ENCODE assay signal across 9 cellular contexts in genomic region chr12:52191841-52192791, GRCh38. TPM values are rescaled to one million over a fixed set of nuclear protein-coding genes. Genes with fewer than 3 reads are reported as not detected.
A peak's percentile ranks its signal among the peaks of the same experiment; 100 is the strongest.
DNase-seq lines count a peak whose midpoint lies in the region; ATAC-seq, FAIRE-seq and TF ChIP-seq lines count a peak whose summit lies in the region.
"Had no signal": no experiment of that assay in that cellular context is flagged by ENCODE, and none has a peak within 500 bp of the region (broad histone marks: within the 10 kb centered on the region; RNA-seq: fewer than 3 reads in every experiment).

TSS of gene KRT80 (minus strand) at chr12:52192014. CDS start at chr12:52191902, 112 bp downstream.

- BruUV-seq in IMR-90 (replicated peaks; lab: Mats Ljungman, UMichigan), result no TSS peak

- H3K9me3 ChIP-seq in IMR-90 (ENCODE audit: control insufficient read depth, insufficient read depth, low read length) (no peaks in the 10 kb centered on the region), RWPE2 (ENCODE audit: severe bottlenecking) (no peaks in the 10 kb centered on the region), mucosa of stomach (ENCODE audit: control insufficient read depth, low read length) (no peaks in the 10 kb centered on the region), aorta (ENCODE audit: control insufficient read depth, low read length) (no peaks in the 10 kb centered on the region)

- peak within 1 kb of the TSS; percentile 100 for H2AK5ac ChIP-seq in IMR-90 (ENCODE audit: low read depth, low read length)

- peak within 1 kb of the TSS; percentile 87 for H3K18ac ChIP-seq in IMR-90 (ENCODE audit: low read depth, low read length)

- H2BK20ac ChIP-seq in IMR-90 (ENCODE audit: low read depth, low read length), result peak within 1 kb of the TSS; percentile 100

- H2BK120ac ChIP-seq in IMR-90 (ENCODE audit: low read depth, low read length), result peak within 1 kb of the TSS; percentile 100

- no peak for TF ChIP-seq POLR2A in IMR-90 (IDR thresholded peaks at IDR 0.05; ENCODE audit: low read depth, low read length)

- peak within 1 kb of the TSS; percentile 99 for H2BK5ac ChIP-seq in IMR-90 (ENCODE audit: low read depth, low read length, poor library complexity, severe bottlenecking)

- H4K5ac ChIP-seq in IMR-90 (ENCODE audit: low read depth, low read length), result peak within 1 kb of the TSS; percentile 93

- peak within 1 kb of the TSS; percentile 95 for H3K14ac ChIP-seq in IMR-90 (replicated peaks; ENCODE audit: low read depth, low read length)

- peak within 1 kb of the TSS; percentile 91 to 97 for H4K8ac ChIP-seq in IMR-90 (ENCODE audit: low read depth in 2 of 2, low read length in 2 of 2)

- H3K79me1 ChIP-seq in IMR-90 (ENCODE audit: low read depth in 1 of 2, low read length in 2 of 2), result peaks cover 0 to 41% of the 10 kb centered on the region in 2 experiments; a peak in 2 of 4 replicates

- ATAC-seq in IMR-90 (ENCODE audit: low read depth) (peak; percentile 85), RWPE2 (ENCODE audit: low read depth) (peak; percentile 90), aorta (ENCODE audit: low FRiP score) (peak; percentile 85), GM19397 (IDR thresholded peaks at IDR 0.05; ENCODE audit: unreplicated experiment) (no peak)
- ATAC-seq: GM12878 had no signal

- H3K27me3 ChIP-seq in IMR-90 (ENCODE audit: control insufficient read depth, insufficient read depth, low read length) (no peaks in the 10 kb centered on the region), RWPE2 (ENCODE audit: insufficient read depth, poor library complexity, severe bottlenecking) (no peaks in the 10 kb centered on the region), mucosa of stomach (ENCODE audit: control insufficient read depth, insufficient read depth, low read length) (no peaks in the 10 kb centered on the region), aorta (ENCODE audit: control insufficient read depth in 1 of 2, insufficient read depth in 2 of 2, low read length in 1 of 2) (no peaks in the 10 kb centered on the region)

- CTCF ChIA-PET in IMR-90 (lab: Yijun Ruan, JAX), result interaction anchor here (0.6 to 1.5 kb wide), 3 partner anchors 22 to 167 kb away, joined by 3 read pairs; no protein-coding TSS in a partner anchor

- DNase-seq in AG09319 (ENCODE audit: extremely low read depth, low read depth), result peak; percentile 97
- peak; percentile 99 for DNase-seq in IMR-90
- DNase-seq in RWPE2 (ENCODE audit: low spot score), result peak; percentile 96
- peak; percentile 94 for DNase-seq in epithelial cell of prostate (ENCODE audit: low read depth, low spot score)
- peak; percentile 96 to 98 for DNase-seq in aorta
- no peak for DNase-seq in GM19239 (ENCODE audit: insufficient read length, low spot score)

- peak within 1 kb of the TSS; percentile 97 for H2AK9ac ChIP-seq in IMR-90 (replicated peaks; ENCODE audit: low read depth, low read length, poor library complexity)

- H3K36me3 ChIP-seq in IMR-90 (ENCODE audit: control insufficient read depth, insufficient read depth, low read length), result no peaks in the 10 kb centered on the region
- peaks cover 4% of the 10 kb centered on the region; the same call in 1 of the 2 replicates for H3K36me3 ChIP-seq in RWPE2 (ENCODE audit: low read depth)
- H3K36me3 ChIP-seq in mucosa of stomach (ENCODE audit: control insufficient read depth, insufficient read depth, low read length), result no peaks in the 10 kb centered on the region
- no peaks in the 10 kb centered on the region for H3K36me3 ChIP-seq in aorta (ENCODE audit: control insufficient read depth in 1 of 2, insufficient read depth in 2 of 2, low read length in 1 of 2)

- TF ChIP-seq CTCF in AG09319 (IDR thresholded peaks at IDR 0.05; ENCODE audit: low read depth, low read length) (no peak), IMR-90 (conservative IDR thresholded peaks at IDR 0.05; ENCODE audit: low read depth, low read length) (no peak), RWPE2 (IDR thresholded peaks at IDR 0.05; ENCODE audit: poor library complexity, severe bottlenecking) (no peak)

- peak within 1 kb of the TSS; percentile 96 for H3K23ac ChIP-seq in IMR-90 (ENCODE audit: low read depth, low read length)

- dilution Hi-C loops in IMR-90 (cut with HindIII; ENCODE audit: low sequenced_read_pairs, unreplicated experiment), result no loop called here

- H3K4me1 ChIP-seq in IMR-90 (ENCODE audit: control insufficient read depth, insufficient read depth, low read length) (peaks cover 60% of the 10 kb centered on the region), RWPE2 (ENCODE audit: insufficient read depth, poor library complexity, severe bottlenecking) (peaks cover 42% of the 10 kb centered on the region), mucosa of stomach (ENCODE audit: control insufficient read depth, insufficient read depth, low read length) (peaks cover 45% of the 10 kb centered on the region), aorta (ENCODE audit: control insufficient read depth in 1 of 2, insufficient read depth in 2 of 2, low read length in 2 of 2) (peaks cover 0 to 4% of the 10 kb centered on the region in 2 donors)

- H3K27ac ChIP-seq in IMR-90 (ENCODE audit: insufficient read depth, low read length) (peak within 1 kb of the TSS; percentile 90), RWPE2 (ENCODE audit: poor library complexity, severe bottlenecking) (peak within 1 kb of the TSS; percentile 92), epithelial cell of prostate (peak within 1 kb of the TSS; percentile 84), aorta (ENCODE audit: low read depth in 1 of 2, low read length in 2 of 2) (peak within 1 kb of the TSS in 1 of 2 donors; percentile 34)

- H2BK15ac ChIP-seq in IMR-90 (ENCODE audit: low read depth, low read length), result peak within 1 kb of the TSS; percentile 93

- H3K4me3 ChIP-seq in IMR-90 (ENCODE audit: insufficient read depth, low read depth, low read length) (no peak within 1 kb of the TSS), RWPE2 (ENCODE audit: severe bottlenecking) (peak within 1 kb of the TSS; percentile 36), mucosa of stomach (ENCODE audit: low read length) (no peak within 1 kb of the TSS), aorta (ENCODE audit: low read length in 2 of 2) (no peak within 1 kb of the TSS)
- H3K4me3 ChIP-seq: GM12878 had no signal

- H3K9ac ChIP-seq in IMR-90 (ENCODE audit: low read depth, low read length), result peak within 1 kb of the TSS; percentile 18; the same call in 1 of the 2 replicates
- H3K9ac ChIP-seq in mucosa of stomach (ENCODE audit: low read length), result peak within 1 kb of the TSS; percentile 42

- H3K9me1 ChIP-seq in IMR-90 (ENCODE audit: insufficient read depth, low read length), result peaks cover 60% of the 10 kb centered on the region

- H3K4me2 ChIP-seq in IMR-90 (ENCODE audit: low read depth, low read length), result 0 out of 2 replicates have a peak within 1 kb of the TSS, but pooled peaks have one; percentile 18

- peak within 1 kb of the TSS; percentile 69 for H2AFZ ChIP-seq in IMR-90 (replicated peaks; ENCODE audit: low read length, poor library complexity)

- H4K91ac ChIP-seq in IMR-90 (ENCODE audit: insufficient read depth, low read depth, low read length), result peak within 1 kb of the TSS; percentile 100

- TF ChIP-seq RAD21 in IMR-90 (IDR thresholded peaks at IDR 0.05; ENCODE audit: low read length), result no peak

- WGBS in IMR-90 (ENCODE audit: extremely low coverage in 2 of 2, insufficient read length in 1 of 2), 2 experiments, result 88% methylated on average over 8 of the region's 20 CpGs; no CpG with 5 or more reads in 1 of the 2 experiments
- WGBS in aorta, 2 donors, result 54 to 56% methylated on average over 20 of the region's 20 CpGs

- H3K56ac ChIP-seq in IMR-90 (ENCODE audit: extremely low read depth, insufficient read depth, low read length), result peak within 1 kb of the TSS; percentile 88

- peak within 1 kb of the TSS; percentile 99 for H3K4ac ChIP-seq in IMR-90 (ENCODE audit: low read depth, low read length)

- H4K20me1 ChIP-seq in IMR-90 (ENCODE audit: insufficient read depth, low read length), result no peaks in the 10 kb centered on the region

- intact Hi-C loops in IMR-90 (cut with micrococcal nuclease) (no loop called here), aorta (cut with DNase I) (no loop called here)

- POLR2A ChIA-PET in IMR-90 (lab: Charles Lee; ENCODE audit: unreplicated experiment), result no interaction called here

- in situ Hi-C loops in IMR-90 (cut with MboI; ENCODE audit: low sequenced_read_pairs), result no loop called here

- FAIRE-seq in GM19239 (lab: Jason Lieb, UNC), result no peak
- FAIRE-seq: GM12878 had no signal

TF ChIP-seq in IMR-90, 13 proteins besides CTCF, POLR2A, EP300 and RAD21 (continues in another document):
- TF ChIP-seq BHLHE40 (IDR thresholded peaks at IDR 0.05; ENCODE audit: low read depth, low read length), result peak; percentile 44
- TF ChIP-seq MAZ (IDR thresholded peaks at IDR 0.05; ENCODE audit: borderline replicate concordance, low read depth, low read length), result peak; percentile 91; the same call in 1 of the 2 replicates
- no peak for TF ChIP-seq ELK1 (IDR thresholded peaks at IDR 0.05; ENCODE audit: borderline replicate concordance, low read depth, low read length)
- no peak for TF ChIP-seq RCOR1 (IDR thresholded peaks at IDR 0.05; ENCODE audit: insufficient replicate concordance, low read length)
- no peak for TF ChIP-seq CEBPB (IDR thresholded peaks at IDR 0.05; ENCODE audit: low read depth, low read length)
- no peak for TF ChIP-seq RFX5 (IDR thresholded peaks at IDR 0.05; ENCODE audit: low read depth, low read length)
- no peak for TF ChIP-seq MAFK (IDR thresholded peaks at IDR 0.05; ENCODE audit: low read depth, low read length)
- no peak for TF ChIP-seq CHD1 (IDR thresholded peaks at IDR 0.05; ENCODE audit: low read depth, low read length)
- peak; percentile 90 for TF ChIP-seq FOS (IDR thresholded peaks at IDR 0.05; ENCODE audit: low read depth, low read length)
- no peak for TF ChIP-seq NFE2L2 (IDR thresholded peaks at IDR 0.05; ENCODE audit: low read depth, low read length)
- no peak for TF ChIP-seq MXI1 (IDR thresholded peaks at IDR 0.05; ENCODE audit: borderline replicate concordance, low read depth, low read length)

RNA-seq across cellular contexts. Expression of gene KRT80, which starts in this region (rescaled TPM):
- total RNA-seq in IMR-90 (2012; rRNA removed), result 0.54 and 0.56 TPM in 2 replicates
- polyA plus RNA-seq in IMR-90 (2012; rRNA removed), result 3.4 TPM in 2 replicates
- 1.2 and 2.4 TPM in 2 replicates for polyA plus RNA-seq in IMR-90 (2012; cell fraction: cytosol; rRNA removed)
- 14.7 and 18.0 TPM in 2 replicates for polyA plus RNA-seq in IMR-90 (2012; cell fraction: nucleus; rRNA removed; ENCODE audit: low replicate concordance)
- total RNA-seq in aorta, result under 1 TPM; 0.12 to 0.71 TPM
- under 1 TPM in 1 of 2 donors, not detected in 1; 0.20 TPM for polyA plus RNA-seq in aorta
- total RNA-seq: GM12878 had no signal

Comparison
In these comparisons a context has a peak if more than half of its experiments do, and no peak if none do; other contexts are left out.
1. Peak in DNase-seq and ATAC-seq in aorta; RNA of the gene not detected or under 1 TPM.